18 cellular contexts compared by ENCODE assay signal in the genomic region with DNA sequence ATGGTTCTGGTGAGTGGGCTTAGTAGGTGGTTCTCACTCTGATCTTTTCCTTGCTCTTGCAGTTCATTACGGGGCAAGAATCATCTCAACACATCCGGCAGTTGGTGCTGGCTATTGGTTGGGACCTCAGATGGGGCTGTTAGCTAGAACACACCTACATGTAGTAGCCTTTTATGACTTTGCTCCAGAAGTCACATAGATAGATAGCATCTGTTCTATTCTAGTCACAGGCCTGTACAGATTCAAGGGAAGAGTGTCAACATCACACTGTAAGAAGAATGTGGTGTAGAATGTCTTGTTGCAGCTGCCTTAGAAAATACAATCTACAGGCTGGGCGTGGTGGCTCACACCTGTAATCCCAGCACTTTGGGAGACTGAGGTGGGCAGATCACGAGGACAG. TPM values are rescaled to one million over a fixed set of nuclear protein-coding genes. Genes with fewer than 3 reads are reported as not detected.
"Had no signal": no experiment of that assay in that cellular context is flagged by ENCODE, and none has a peak within 500 bp of the region (broad histone marks: within the 10 kb centered on the region; RNA-seq: fewer than 3 reads in every experiment).

No MANE protein-coding gene starts in this region.

- H3K27ac ChIP-seq: gastroesophageal sphincter, tibial artery had no signal

- H3K4me3 ChIP-seq: gastroesophageal sphincter, tibial artery had no signal

- H3K36me3 ChIP-seq: gastroesophageal sphincter had no signal

- H3K4me1 Mint-ChIP-seq: neural crest cell had no signal

- H3K4me3 Mint-ChIP-seq: activated naive CD4-positive, alpha-beta T cell treated with anti-CD3 and anti-CD28 coated beads for 36 hours; activated T-helper 17 cell treated with anti-CD3 and anti-CD28 coated beads, Interleukin-2, amount 50 U/mL, for 72 hours; neural crest cell; stimulated activated naive B cell treated with anti-CD40 and anti-IgM and Interleukin-4, amounts not matched to agents 10 μg/mL and 1 μg/mL and 100 μg/mL, for 72 hours; WTC11 had no signal

- H3K9me3 Mint-ChIP-seq: activated naive CD4-positive, alpha-beta T cell treated with anti-CD3 and anti-CD28 coated beads for 36 hours; activated T-helper 17 cell treated with anti-CD3 and anti-CD28 coated beads, Interleukin-2, amount 50 U/mL, for 72 hours; neural crest cell; WTC11 had no signal

- DNase-seq: activated CD4-positive, alpha-beta T cell treated with anti-CD3 and anti-CD28 coated beads for 4 hours; activated CD8-positive, alpha-beta memory T cell treated with anti-CD3 and anti-CD28 coated beads for 24 hours; activated naive CD4-positive, alpha-beta T cell treated with anti-CD3 and anti-CD28 coated beads for 36 hours; erythroblast; mesenchymal stem cell; stimulated activated naive B cell treated with anti-CD40 and anti-IgM and Interleukin-4, amounts not matched to agents 10 μg/mL and 1 μg/mL and 100 μg/mL, for 72 hours; T-helper 2 cell; tibial artery had no signal

- ATAC-seq: activated T-helper 17 cell treated with anti-CD3 and anti-CD28 coated beads, Interleukin-2, amount 50 U/mL, for 72 hours; gastroesophageal sphincter; stimulated activated naive B cell treated with anti-CD40 and anti-IgM and Interleukin-4, amounts not matched to agents 10 μg/mL and 1 μg/mL and 100 μg/mL, for 72 hours; WTC11 had no signal

- H3K9me3 ChIP-seq: gastroesophageal sphincter, tibial artery had no signal

- H3K27ac Mint-ChIP-seq: activated naive CD4-positive, alpha-beta T cell treated with anti-CD3 and anti-CD28 coated beads for 36 hours; activated T-helper 17 cell treated with anti-CD3 and anti-CD28 coated beads, Interleukin-2, amount 50 U/mL, for 72 hours; stimulated activated naive B cell treated with anti-CD40 and anti-IgM and Interleukin-4, amounts not matched to agents 10 μg/mL and 1 μg/mL and 100 μg/mL, for 72 hours; WTC11 had no signal

- H3K27me3 Mint-ChIP-seq: activated T-helper 17 cell treated with anti-CD3 and anti-CD28 coated beads, Interleukin-2, amount 50 U/mL, for 72 hours; stimulated activated naive B cell treated with anti-CD40 and anti-IgM and Interleukin-4, amounts not matched to agents 10 μg/mL and 1 μg/mL and 100 μg/mL, for 72 hours had no signal

- H3K27me3 ChIP-seq: gastroesophageal sphincter, tibial artery had no signal

RNA-seq across cellular contexts. Expression of a gene that starts 50.1 kb away (rescaled TPM):
- total RNA-seq: activated naive CD4-positive, alpha-beta T cell treated with anti-CD3 and anti-CD28 coated beads for 36 hours; activated T-helper 17 cell treated with anti-CD3 and anti-CD28 coated beads, Interleukin-2, amount 50 U/mL, for 72 hours; astrocyte; gastroesophageal sphincter; liver; neural crest cell; osteoblast; subcutaneous adipose tissue; WTC11 had no signal
- polyA plus RNA-seq: adipose tissue, keratinocyte had no signal
